In genomic region chr3:53221827-53222182, GRCh38 we compare ENCODE assay signal across 27 cellular contexts. TPM values are rescaled to one million over a fixed set of nuclear protein-coding genes. Genes with fewer than 3 reads are reported as not detected.
DNase-seq lines count a peak whose midpoint lies in the region; ATAC-seq, FAIRE-seq and TF ChIP-seq lines count a peak whose summit lies in the region.
"Had no signal": no experiment of that assay in that cellular context is flagged by ENCODE, and none has a peak within 500 bp of the region (broad histone marks: within the 10 kb centered on the region; RNA-seq: fewer than 3 reads in every experiment).

No MANE protein-coding gene starts in this region.

- DNase-seq in HepG2 (ENCODE audit: low spot score) (no peak), right lobe of liver (no peak), WTC11 (ENCODE audit: low spot score) (no peak), NOMO-1 treated with dmso at 0.1 percent for 144 hours (lab: John Stamatoyannopoulos, UW; ENCODE audit: unreplicated experiment) (no peak), Peyer's patch (no peak)
- DNase-seq in naive thymus-derived CD4-positive, alpha-beta T cell = no peak
- DNase-seq: activated CD8-positive, alpha-beta T cell treated with anti-CD3 and anti-CD28 coated beads for 36 hours; activated naive CD8-positive, alpha-beta T cell treated with anti-CD3 and anti-CD28 coated beads for 36 hours; anterior cingulate cortex; effector memory CD4-positive, alpha-beta T cell; erythroblast; HCEC 1CT; immature natural killer cell; Kasumi-1; mesenchymal stem cell; NCI-H1436; NCI-H2107; NCI-H446; NCI-H774; stimulated activated CD4-positive, alpha-beta T cell treated with anti-CD3 and anti-CD28 coated beads, Interleukin-4, amount 100 ng/mL, for 24 hours; trophoblast cell had no signal

- H3K9ac ChIP-seq in HepG2 (ENCODE audit: insufficient read depth, low read depth, low read length) = peak overlapping the region; percentile 54
- no peak overlapping the region for H3K9ac ChIP-seq in subcutaneous abdominal adipose tissue (ENCODE audit: low read length in 5 of 5)

- no peak overlapping the region for H2AFZ ChIP-seq in HepG2 (ENCODE audit: low read length)

- TF ChIP-seq RAD21 in HepG2 (CRISPR knock-in tag; IDR thresholded peaks at IDR 0.05) = no peak

- POLR2A ChIA-PET in HepG2 (lab: Yijun Ruan, JAX) = interaction anchor here (1.3 to 1.5 kb wide), 2 partner anchors 48 to 62 kb away, joined by 3 read pairs; no protein-coding TSS in a partner anchor
- POLR2A ChIA-PET in WTC11 (lab: Charles Lee) = interaction anchor here (0.5 to 0.9 kb wide), 2 partner anchors 54 to 231 kb away, joined by 3 read pairs; no protein-coding TSS in a partner anchor
- POLR2A ChIA-PET in naive thymus-derived CD4-positive, alpha-beta T cell (lab: Charles Lee) = no interaction called here

- 0 out of 2 replicates have a peak overlapping the region, but pooled peaks have one; percentile 83 for H3K27ac Mint-ChIP-seq in WTC11
- peak overlapping the region in 6 of 9 donors; percentile 19 to 75 (median 37) for H3K27ac Mint-ChIP-seq in naive thymus-derived CD4-positive, alpha-beta T cell
- H3K27ac Mint-ChIP-seq: activated CD8-positive, alpha-beta T cell treated with anti-CD3 and anti-CD28 coated beads for 36 hours; immature natural killer cell had no signal

- no peaks in the 10 kb centered on the region for H3K27me3 ChIP-seq in HepG2 (ENCODE audit: control insufficient read depth in 1 of 2, insufficient read depth in 2 of 2, low read length in 2 of 2)
- H3K27me3 ChIP-seq in right lobe of liver = no peaks in the 10 kb centered on the region
- no peaks in the 10 kb centered on the region for H3K27me3 ChIP-seq in naive thymus-derived CD4-positive, alpha-beta T cell (ENCODE audit: control insufficient read depth in 2 of 2, insufficient read depth in 2 of 2, low read length in 2 of 2)
- H3K27me3 ChIP-seq in subcutaneous abdominal adipose tissue (ENCODE audit: control insufficient read depth in 5 of 5, insufficient read depth in 4 of 5, low read length in 5 of 5) = no peaks in the 10 kb centered on the region
- H3K27me3 ChIP-seq in Peyer's patch = no peaks in the 10 kb centered on the region

- WGBS in HepG2 (ENCODE audit: low lambda C conversion rate) = 25% methylated on average over 3 of the region's 3 CpGs
- WGBS in right lobe of liver (ENCODE audit: insufficient coverage, low coverage, low lambda C conversion rate, missing lambda C conversion rate) = 57% methylated on average over 1 of the region's 3 CpGs

- intact Hi-C loops in HepG2 (cut with micrococcal nuclease; ENCODE audit: unreplicated experiment) = loop anchor here (5.0 kb wide), 1 partner anchor 35 kb away; the partner anchor contains the start of gene TKT
- intact Hi-C loops in right lobe of liver (cut with DNase I) = no loop called here
- intact Hi-C loops in naive thymus-derived CD4-positive, alpha-beta T cell (cut with micrococcal nuclease) = loop anchor here (2.0 kb wide), 2 partner anchors 33 to 291 kb away; no protein-coding TSS in a partner anchor

- in situ Hi-C loops in HepG2 (cut with HindIII; ENCODE audit: extremely low pct_ligation_motif_present, low pct_unique_long_range_greater_than_20kb) = no loop called here

- H3K4me3 ChIP-seq in HepG2 (replicated peaks in 1 of 3; ENCODE audit: insufficient read depth in 1 of 3, low read depth in 2 of 3, low read length in 3 of 3) (peak overlapping the region in 1 of 3 experiments; percentile 18; a peak in 1 of 6 replicates), right lobe of liver (no peak overlapping the region), subcutaneous abdominal adipose tissue (ENCODE audit: low read depth in 1 of 5, low read length in 5 of 5) (no peak overlapping the region), Peyer's patch (no peak overlapping the region)
- H3K4me3 ChIP-seq in naive thymus-derived CD4-positive, alpha-beta T cell (ENCODE audit: low read length) = no peak overlapping the region
- H3K4me3 ChIP-seq: prostate gland, SK-N-MC had no signal

- no peaks in the 10 kb centered on the region for H3K9me3 Mint-ChIP-seq in WTC11
- no peaks in the 10 kb centered on the region for H3K9me3 Mint-ChIP-seq in naive thymus-derived CD4-positive, alpha-beta T cell
- H3K9me3 Mint-ChIP-seq: activated CD8-positive, alpha-beta T cell treated with anti-CD3 and anti-CD28 coated beads for 36 hours; activated naive CD8-positive, alpha-beta T cell treated with anti-CD3 and anti-CD28 coated beads for 36 hours; immature natural killer cell had no signal

- H3K27ac ChIP-seq in HepG2 (ENCODE audit: extremely low read length, insufficient read depth, low read length) (peak overlapping the region; percentile 75), right lobe of liver (no peak overlapping the region), subcutaneous abdominal adipose tissue (ENCODE audit: low read depth, low read length) (peak overlapping the region; percentile 77), Peyer's patch (no peak overlapping the region)
- no peak overlapping the region for H3K27ac ChIP-seq in naive thymus-derived CD4-positive, alpha-beta T cell (ENCODE audit: low read depth, low read length)
- H3K27ac ChIP-seq: prostate gland, SK-N-MC had no signal

- no peak overlapping the region for H3K4me3 Mint-ChIP-seq in WTC11
- H3K4me3 Mint-ChIP-seq in naive thymus-derived CD4-positive, alpha-beta T cell = no peak overlapping the region
- H3K4me3 Mint-ChIP-seq: activated CD8-positive, alpha-beta T cell treated with anti-CD3 and anti-CD28 coated beads for 36 hours; activated naive CD8-positive, alpha-beta T cell treated with anti-CD3 and anti-CD28 coated beads for 36 hours; immature natural killer cell had no signal

- BruUV-seq in HepG2 (replicated peaks; lab: Mats Ljungman, UMichigan) = no TSS peak

- peaks cover 5% of the 10 kb centered on the region for H3K4me1 Mint-ChIP-seq in WTC11
- peaks cover 0 to 5% (median 3%) of the 10 kb centered on the region in 7 donors for H3K4me1 Mint-ChIP-seq in naive thymus-derived CD4-positive, alpha-beta T cell
- H3K4me1 Mint-ChIP-seq: activated naive CD8-positive, alpha-beta T cell treated with anti-CD3 and anti-CD28 coated beads for 36 hours; immature natural killer cell had no signal

- TF ChIP-seq EP300 in HepG2 (IDR thresholded peaks at IDR 0.05; ENCODE audit: low read depth in 2 of 2, low read length in 2 of 2) (no peak), HepG2 (CRISPR knock-in tag; IDR thresholded peaks at IDR 0.05; ENCODE audit: borderline replicate concordance) (peak; percentile 20; the same call in 1 of the 2 replicates)

- H3K36me3 Mint-ChIP-seq in WTC11 = peaks cover 33% of the 10 kb centered on the region
- peaks cover 0 to 9% (median 4%) of the 10 kb centered on the region in 5 donors for H3K36me3 Mint-ChIP-seq in naive thymus-derived CD4-positive, alpha-beta T cell

- TF ChIP-seq POLR2A in HepG2 (IDR thresholded peaks at IDR 0.05; ENCODE audit: insufficient read depth in 1 of 2, low read depth in 2 of 2, low read length in 2 of 2) (no peak), right lobe of liver (IDR thresholded peaks at IDR 0.05) (no peak), Peyer's patch (IDR thresholded peaks at IDR 0.05) (no peak)

- peaks cover 14 to 29% of the 10 kb centered on the region in 2 experiments for H3K36me3 ChIP-seq in HepG2 (replicated peaks in 1 of 2; ENCODE audit: control insufficient read depth in 1 of 2, insufficient read depth in 2 of 2, low read length in 2 of 2)
- peaks cover 0 to 37% (median 17%) of the 10 kb centered on the region in 4 donors for H3K36me3 ChIP-seq in right lobe of liver
- H3K36me3 ChIP-seq in naive thymus-derived CD4-positive, alpha-beta T cell (ENCODE audit: control insufficient read depth in 2 of 3, insufficient read depth in 3 of 3, low read length in 3 of 3) = peaks cover 0 to 33% (median 5%) of the 10 kb centered on the region in 3 experiments
- peaks cover 0 to 46% (median 45%) of the 10 kb centered on the region in 5 donors for H3K36me3 ChIP-seq in subcutaneous abdominal adipose tissue (ENCODE audit: control insufficient read depth in 5 of 5, insufficient read depth in 5 of 5, low read length in 5 of 5)
- peaks cover 0 to 36% (median 0%) of the 10 kb centered on the region in 3 donors for H3K36me3 ChIP-seq in Peyer's patch

- H4K20me1 ChIP-seq in HepG2 (ENCODE audit: insufficient read depth, low read length) = 0 out of 2 replicates have a peak, but pooled peaks cover 3% of the 10 kb centered on the region

- no peaks in the 10 kb centered on the region for H3K79me2 ChIP-seq in HepG2 (ENCODE audit: insufficient read depth, low read length)

- no peak for FAIRE-seq in HepG2 (lab: Jason Lieb, UNC)
- FAIRE-seq: bronchial epithelial cell, colon had no signal

- TF ChIP-seq CTCF in HepG2 (CRISPR knock-in tag; IDR thresholded peaks at IDR 0.05) = no peak
- no peak for TF ChIP-seq CTCF in right lobe of liver (IDR thresholded peaks at IDR 0.05)
- TF ChIP-seq CTCF in WTC11 (IDR thresholded peaks at IDR 0.05) = no peak
- TF ChIP-seq CTCF in Peyer's patch (IDR thresholded peaks at IDR 0.05) = no peak

- H3K4me1 ChIP-seq in HepG2 (ENCODE audit: insufficient read depth, low read length) = peaks cover 50% of the 10 kb centered on the region
- no peaks in the 10 kb centered on the region for H3K4me1 ChIP-seq in right lobe of liver
- H3K4me1 ChIP-seq in naive thymus-derived CD4-positive, alpha-beta T cell (ENCODE audit: control insufficient read depth in 2 of 2, insufficient read depth in 2 of 2, low read length in 2 of 2) = no peaks in the 10 kb centered on the region
- H3K4me1 ChIP-seq in subcutaneous abdominal adipose tissue (ENCODE audit: control insufficient read depth in 5 of 5, insufficient read depth in 5 of 5, low read length in 5 of 5) = peaks cover 7 to 36% (median 24%) of the 10 kb centered on the region in 5 donors
- no peaks in the 10 kb centered on the region for H3K4me1 ChIP-seq in Peyer's patch
- H3K4me1 ChIP-seq: prostate gland had no signal

- ATAC-seq in HepG2 = no peak
- no peak for ATAC-seq in right lobe of liver
- no peak for ATAC-seq in WTC11
- no peak for ATAC-seq in naive thymus-derived CD4-positive, alpha-beta T cell
- no peak for ATAC-seq in GM18858 (IDR thresholded peaks at IDR 0.05; ENCODE audit: unreplicated experiment)
- ATAC-seq: activated CD8-positive, alpha-beta T cell treated with anti-CD3 and anti-CD28 coated beads for 36 hours had no signal

- CTCF ChIA-PET in HepG2 (lab: Yijun Ruan, JAX; ENCODE audit: low intra/inter-chr PET ratio, low total read pairs) (no interaction called here), WTC11 (lab: Charles Lee) (interaction anchor here (1.0 to 1.7 kb wide), 7 partner anchors 9 to 129 kb away, joined by 3 to 7 read pairs (median 4); partner anchors contain the start of gene PRKCD)
- CTCF ChIA-PET in naive thymus-derived CD4-positive, alpha-beta T cell (lab: Charles Lee) = interaction anchor here (0.9 kb wide), 1 partner anchor 47 kb away, joined by 3 read pairs; no protein-coding TSS in a partner anchor

- H3K9me3 ChIP-seq in HepG2 (ENCODE audit: low read length) (no peaks in the 10 kb centered on the region), right lobe of liver (no peaks in the 10 kb centered on the region), subcutaneous abdominal adipose tissue (ENCODE audit: control insufficient read depth in 5 of 5, low read length in 5 of 5) (peaks cover 0 to 2% (median 0%) of the 10 kb centered on the region in 5 donors), Peyer's patch (no peaks in the 10 kb centered on the region)
- no peaks in the 10 kb centered on the region for H3K9me3 ChIP-seq in naive thymus-derived CD4-positive, alpha-beta T cell (ENCODE audit: control insufficient read depth in 2 of 3, low read length in 3 of 3)
- H3K9me3 ChIP-seq: prostate gland had no signal

- H3K27me3 Mint-ChIP-seq in WTC11 (ENCODE audit: low read depth) = peaks cover 2% of the 10 kb centered on the region; the same call in 1 of the 2 replicates
- no peaks in the 10 kb centered on the region for H3K27me3 Mint-ChIP-seq in naive thymus-derived CD4-positive, alpha-beta T cell
- H3K27me3 Mint-ChIP-seq: activated CD8-positive, alpha-beta T cell treated with anti-CD3 and anti-CD28 coated beads for 36 hours; activated naive CD8-positive, alpha-beta T cell treated with anti-CD3 and anti-CD28 coated beads for 36 hours had no signal

- peak overlapping the region; percentile 65 for H3K4me2 ChIP-seq in HepG2 (ENCODE audit: low read depth, low read length)

RNA-seq across cellular contexts. Expression of gene TKT, which starts 34.0 kb away (rescaled TPM):
- total RNA-seq in HepG2 (2016; rRNA removed; fragmentation: Illumina TruSeq; extraction: Trizol) (196 and 238 TPM in 2 replicates), right lobe of liver (100 to 1,000 TPM in 5 of 6 experiments, 10 to 100 TPM in 1; 98.9 to 257 (median 146) TPM), WTC11 (2021) (1,040 to 1,222 TPM (median 1,204 TPM) in 3 replicates), Peyer's patch (100 to 1,000 TPM; 130 to 171 (median 145) TPM)
- total RNA-seq in HepG2 (2016; cell fraction: cytosol; rRNA removed; fragmentation: Illumina TruSeq; extraction: Trizol; ENCODE audit: low read depth) = 73.9 and 83.5 TPM in 2 replicates
- 153 and 251 TPM in 2 replicates for total RNA-seq in HepG2 (2016; cell fraction: insoluble cytoplasmic fraction; rRNA removed; fragmentation: Illumina TruSeq; extraction: Trizol)
- total RNA-seq in HepG2 (2016; cell fraction: membrane; rRNA removed; fragmentation: Illumina TruSeq; extraction: Trizol) = 138 and 161 TPM in 2 replicates
- 157 and 193 TPM in 2 replicates for total RNA-seq in HepG2 (2016; cell fraction: nucleus; rRNA removed; fragmentation: Illumina TruSeq; extraction: Trizol)
- 150 and 188 TPM in 2 replicates for polyA plus RNA-seq in HepG2 (2011; rRNA removed)
- 105 and 148 TPM in 2 replicates for polyA plus RNA-seq in HepG2 (2011; cell fraction: cytosol; rRNA removed)
- 113 and 116 TPM in 2 replicates for polyA plus RNA-seq in HepG2 (2011; cell fraction: nucleus; rRNA removed)
- polyA plus RNA-seq in HepG2 (2012) = 234 and 367 TPM in 2 replicates
- 126 and 140 TPM in 2 replicates for polyA plus RNA-seq in HepG2 (2016; cell fraction: cytosol; fragmentation: Illumina TruSeq; extraction: Trizol; ENCODE audit: low read depth)
- polyA plus RNA-seq in HepG2 (2016; cell fraction: insoluble cytoplasmic fraction; fragmentation: Illumina TruSeq; extraction: Trizol; ENCODE audit: low read depth) = 190 and 266 TPM in 2 replicates
- 168 and 215 TPM in 2 replicates for polyA plus RNA-seq in HepG2 (2016; cell fraction: membrane; fragmentation: Illumina TruSeq; extraction: Trizol; ENCODE audit: low read depth)
- polyA plus RNA-seq in HepG2 (2016; cell fraction: nucleus; fragmentation: Illumina TruSeq; extraction: Trizol; ENCODE audit: insufficient read depth, low read depth) = 308 and 328 TPM in 2 replicates
- 280 and 471 TPM in 2 replicates for polyA minus RNA-seq in HepG2 (2011; rRNA and poly(A)+ RNA removed; ENCODE audit: low replicate concordance)
- 128 and 140 TPM in 2 replicates for polyA minus RNA-seq in HepG2 (2011; cell fraction: cytosol; rRNA and poly(A)+ RNA removed)
- 47.4 and 62.7 TPM in 2 replicates for polyA minus RNA-seq in HepG2 (2011; cell fraction: nucleus; rRNA and poly(A)+ RNA removed)
- total RNA-seq in naive thymus-derived CD4-positive, alpha-beta T cell = 100 to 1,000 TPM in 3 of 5 experiments, 10 to 100 TPM in 2; 83.5 to 333 (median 121) TPM
- 10 to 100 TPM; 60.7 to 63.4 TPM for polyA plus RNA-seq in naive thymus-derived CD4-positive, alpha-beta T cell

Comparison
In these comparisons a context has a peak if more than half of its experiments do, and no peak if none do; other contexts are left out.
1. H3K27ac ChIP-seq: peak in HepG2 (single experiment) and subcutaneous abdominal adipose tissue (single experiment); none in right lobe of liver (0 of 3), naive thymus-derived CD4-positive, alpha-beta T cell (single experiment) and Peyer's patch (0 of 4).
2. intact Hi-C loops: an anchor here in HepG2 (5.0 kb wide) and naive thymus-derived CD4-positive, alpha-beta T cell (2.0 kb wide); none called in right lobe of liver.